ENCODE assay signal across 10 cellular contexts in genomic region chr12:20384841-20385240, GRCh38. TPM values are rescaled to one million over a fixed set of nuclear protein-coding genes. Genes with fewer than 3 reads are reported as not detected.
"Had no signal": no experiment of that assay in that cellular context is flagged by ENCODE, and none has a peak within 500 bp of the region (broad histone marks: within the 10 kb centered on the region; RNA-seq: fewer than 3 reads in every experiment).

No MANE protein-coding gene starts in this region.

RNA-seq across cellular contexts. Expression of gene PDE3A, which starts 16.5 kb away (rescaled TPM):
- total RNA-seq: activated CD4-positive, alpha-beta memory T cell treated with anti-CD3 and anti-CD28 coated beads for 36 hours; activated CD4-positive, alpha-beta T cell treated with anti-CD3 and anti-CD28 coated beads for 36 hours; activated CD4-positive, alpha-beta T cell treated with anti-CD3 and anti-CD28 coated beads, Interleukin-2, amount 10 ng/mL, durations not matched to agents 24 days and 14 days; activated CD8-positive, alpha-beta memory T cell treated with anti-CD3 and anti-CD28 coated beads for 36 hours; activated CD8-positive, alpha-beta memory T cell treated with anti-CD3 and anti-CD28 coated beads, Interleukin-2, amount 10 ng/mL, durations not matched to agents 7 days and 5 days; activated CD8-positive, alpha-beta T cell treated with anti-CD3 and anti-CD28 coated beads, Interleukin-2, amount 10 ng/mL, durations not matched to agents 7 days and 5 days; activated naive CD4-positive, alpha-beta T cell treated with anti-CD3 and anti-CD28 coated beads for 36 hours; activated naive CD8-positive, alpha-beta T cell treated with anti-CD3 and anti-CD28 coated beads for 36 hours; activated T-helper 1 cell treated with anti-CD3 and anti-CD28 coated beads, Interleukin-12 subunit alpha, Interleukin-12 subunit beta, Interleukin-2, Interleukin-4 antibody, amounts not matched to agents 30 ng/mL and 10 ng/mL and 1 ng/mL, durations not matched to agents 14 hours and 24 hours and 36 hours; T-helper 1 cell treated with Interleukin-12 subunit alpha and Interleukin-12 subunit beta and Interleukin-4 antibody, amounts not matched to agents 30 ng/mL and 1 ng/mL, for 36 hours had no signal
